Comparison of ENCODE assay signal across 23 cellular contexts in the genomic region with DNA sequence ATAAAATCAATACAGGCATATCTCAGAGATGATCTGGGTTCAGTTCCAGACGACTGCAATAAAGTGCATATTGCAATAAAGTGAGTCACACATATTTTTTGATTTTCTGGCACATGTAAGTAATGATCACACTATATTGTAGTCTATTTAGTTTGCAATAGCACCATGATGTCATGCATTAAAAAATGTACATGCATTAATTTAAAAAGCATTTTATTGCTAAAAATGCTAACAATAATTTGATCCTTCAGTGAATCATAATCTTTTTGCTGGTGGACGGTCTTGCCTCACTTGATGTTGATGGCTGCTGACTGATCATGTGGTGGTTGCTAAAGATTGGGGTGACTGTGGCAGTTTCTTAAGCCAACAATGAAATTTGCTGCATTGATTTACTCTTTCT.
"Had no signal": no experiment of that assay in that cellular context is flagged by ENCODE, and none has a peak within 500 bp of the region (broad histone marks: within the 10 kb centered on the region; RNA-seq: fewer than 3 reads in every experiment).

No MANE protein-coding gene starts in this region.

- H3K4me1 ChIP-seq: ascending aorta, left lung, lower lobe of right lung, testis, uterus had no signal

- H3K27me3 ChIP-seq: ascending aorta, left lung, testis, uterus had no signal

- ATAC-seq: activated CD4-positive, alpha-beta T cell treated with anti-CD3 and anti-CD28 coated beads for 36 hours; effector memory CD8-positive, alpha-beta T cell; left lung; lower lobe of right lung; naive thymus-derived CD8-positive, alpha-beta T cell; right cardiac atrium; stimulated activated naive CD8-positive, alpha-beta T cell treated with anti-CD3 and anti-CD28 coated beads, Interleukin-15, Interleukin-2, amounts not matched to agents 100 U/mL and 50 U/mL, for 24 hours had no signal

- H3K4me3 ChIP-seq: ascending aorta, left lung, lower lobe of right lung, testis, uterus had no signal

- H3K27ac ChIP-seq: ascending aorta, left lung, lower lobe of right lung, testis, uterus had no signal

- H3K9me3 ChIP-seq: ascending aorta, lower lobe of right lung, testis, uterus had no signal

- DNase-seq: activated B cell treated with CpG ODN at 0.5 μM for 24 hours; activated CD4-positive, alpha-beta T cell treated with anti-CD3 and anti-CD28 coated beads for 36 hours; activated effector memory CD4-positive, alpha-beta T cell treated with Interleukin-2 at 50 U/mL for 16 hours; activated naive CD4-positive, alpha-beta T cell treated with Interleukin-2 at 50 U/mL for 16 hours; activated naive CD8-positive, alpha-beta T cell treated with anti-CD3 and anti-CD28 coated beads for 36 hours; activated T-cell treated with anti-CD3 and anti-CD28 coated beads for 4 hours; caudate nucleus; cortex of kidney; effector memory CD8-positive, alpha-beta T cell; erythroblast; left lung; lower lobe of right lung; mesenchymal stem cell; naive thymus-derived CD8-positive, alpha-beta T cell; nucleus accumbens; right cardiac atrium; stimulated activated CD4-positive, alpha-beta T cell treated with anti-CD3 and anti-CD28 coated beads, Interleukin-2, amount 100 ng/mL, for 48 hours; stimulated activated naive CD8-positive, alpha-beta T cell treated with anti-CD3 and anti-CD28 coated beads, Interleukin-15, Interleukin-2, amounts not matched to agents 100 U/mL and 50 U/mL, for 24 hours; testis; trophoblast cell; uterus had no signal

- H3K36me3 ChIP-seq: ascending aorta, left lung, lower lobe of right lung, uterus had no signal

- H3K27ac Mint-ChIP-seq: activated B cell treated with CpG ODN at 0.5 μM for 24 hours; activated CD4-positive, alpha-beta T cell treated with anti-CD3 and anti-CD28 coated beads for 36 hours; activated naive CD8-positive, alpha-beta T cell treated with anti-CD3 and anti-CD28 coated beads for 36 hours; brain; effector memory CD8-positive, alpha-beta T cell; naive thymus-derived CD8-positive, alpha-beta T cell had no signal

- H3K36me3 Mint-ChIP-seq: activated naive CD8-positive, alpha-beta T cell treated with anti-CD3 and anti-CD28 coated beads for 36 hours; brain; naive thymus-derived CD8-positive, alpha-beta T cell had no signal

- H3K9me3 Mint-ChIP-seq: activated naive CD8-positive, alpha-beta T cell treated with anti-CD3 and anti-CD28 coated beads for 36 hours had no signal
